26 cellular contexts compared by ENCODE assay signal in the genomic region with DNA sequence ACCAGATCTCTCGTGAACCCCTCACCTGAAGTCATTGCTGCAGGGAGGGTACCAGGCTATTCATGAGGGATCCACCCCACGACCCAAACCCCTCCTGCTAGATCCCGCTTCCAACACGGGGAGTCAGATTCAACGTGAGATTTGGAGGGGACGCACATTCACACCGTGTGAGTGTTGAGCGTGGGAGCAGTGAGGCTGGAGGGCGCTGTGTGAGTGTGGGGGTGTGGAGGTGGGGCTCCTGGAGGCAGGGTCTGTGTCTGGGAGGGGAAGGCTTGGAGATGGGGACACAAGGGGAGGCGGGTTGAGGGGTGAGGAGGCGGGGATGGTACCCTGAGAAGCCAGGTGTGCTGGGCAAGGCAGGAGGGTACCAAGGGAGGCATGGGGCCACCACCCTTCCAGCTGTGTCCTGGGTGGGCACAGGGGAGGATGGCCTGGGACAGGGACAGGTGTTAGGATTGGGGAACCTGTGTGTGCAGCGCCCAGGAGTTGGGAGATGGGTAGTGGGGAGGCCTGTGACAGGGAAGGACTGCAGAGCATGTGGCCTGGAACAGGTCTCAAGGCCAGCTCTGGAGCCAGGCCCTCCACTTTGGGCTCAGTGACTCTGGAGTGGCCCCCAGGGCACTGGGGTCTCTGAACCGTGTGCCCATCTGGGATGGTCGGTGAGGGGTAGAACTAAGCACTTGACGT.
"Had no signal": no experiment of that assay in that cellular context is flagged by ENCODE, and none has a peak within 500 bp of the region (broad histone marks: within the 10 kb centered on the region; RNA-seq: fewer than 3 reads in every experiment).

No MANE protein-coding gene starts in this region.

- H3K4me1 Mint-ChIP-seq: brain had no signal

- DNase-seq: activated CD4-positive, alpha-beta T cell treated with anti-CD3 and anti-CD28 coated beads for 1 hour; activated CD4-positive, alpha-beta T cell treated with anti-CD3 and anti-CD28 coated beads for 48 hours; activated CD4-positive, alpha-beta T cell treated with anti-CD3 and anti-CD28 coated beads, Interleukin-2, amount 50 U/mL, for 48 hours; activated CD4-positive, CD25-positive, alpha-beta regulatory T cell; activated CD8-positive, alpha-beta T cell treated with anti-CD3 and anti-CD28 coated beads, Interleukin-2, amount 10 ng/mL, durations not matched to agents 7 days and 5 days; activated gamma-delta T cell; activated naive CD4-positive, alpha-beta T cell treated with Interleukin-2 at 50 U/mL for 16 hours; activated T-cell treated with anti-CD3 and anti-CD28 coated beads, Interleukin-2, amount 50 U/mL, for 24 hours; IMR-90; NCI-H1105; NCI-H1436; NCI-H1694; NCI-H1930; NCI-H2081 treated with DMSO at 0.1 percent for 48 hours; NCI-H345; NCI-H524 treated with DMSO at 0.1 percent for 48 hours; SIG-M5; T-cell; T1000; WERI-Rb-1 had no signal

- H3K36me3 Mint-ChIP-seq: activated naive CD4-positive, alpha-beta T cell treated with anti-CD3 and anti-CD28 coated beads, Interleukin-2, amount 50 U/mL, for 72 hours; brain had no signal

- H3K27ac Mint-ChIP-seq: activated CD8-positive, alpha-beta T cell treated with anti-CD3 and anti-CD28 coated beads, Interleukin-2, amount 10 ng/mL, durations not matched to agents 7 days and 5 days; activated T-cell treated with anti-CD3 and anti-CD28 coated beads, Interleukin-2, amount 50 U/mL, for 24 hours; activated T-helper 2 cell treated with anti-CD3 and anti-CD28 coated beads, Interferon-gamma antibody, Interleukin-2, Interleukin-4, amounts not matched to agents 10 μg/mL and 5 μg/mL and 100 μg/mL, durations not matched to agents 14 hours and 24 hours and 36 hours; T-cell had no signal

- H3K9me3 Mint-ChIP-seq: activated naive CD4-positive, alpha-beta T cell treated with anti-CD3 and anti-CD28 coated beads, Interleukin-2, amount 50 U/mL, for 72 hours; activated T-cell treated with anti-CD3 and anti-CD28 coated beads, Interleukin-2, amount 50 U/mL, for 24 hours; activated T-helper 2 cell treated with anti-CD3 and anti-CD28 coated beads, Interferon-gamma antibody, Interleukin-2, Interleukin-4, amounts not matched to agents 10 μg/mL and 5 μg/mL and 100 μg/mL, durations not matched to agents 14 hours and 24 hours and 36 hours; brain; T-cell had no signal

- H3K4me3 Mint-ChIP-seq: activated CD8-positive, alpha-beta T cell treated with anti-CD3 and anti-CD28 coated beads, Interleukin-2, amount 10 ng/mL, durations not matched to agents 7 days and 5 days; activated T-cell treated with anti-CD3 and anti-CD28 coated beads, Interleukin-2, amount 50 U/mL, for 24 hours; brain; T-cell had no signal

- ATAC-seq: activated CD8-positive, alpha-beta T cell treated with anti-CD3 and anti-CD28 coated beads, Interleukin-2, amount 10 ng/mL, durations not matched to agents 7 days and 5 days; activated naive CD4-positive, alpha-beta T cell treated with anti-CD3 and anti-CD28 coated beads, Interleukin-2, amount 50 U/mL, for 72 hours; K562; Panc1; SK-N-SH treated with all-trans-retinoic acid at 6 μM for 48 hours; T-cell had no signal

- H3K27me3 Mint-ChIP-seq: activated T-cell treated with anti-CD3 and anti-CD28 coated beads, Interleukin-2, amount 50 U/mL, for 24 hours; brain; T-cell had no signal
